Comparison of ENCODE assay signal across 26 cellular contexts in genomic region chr16:16051132-16051531, GRCh38.
DNase-seq lines count a peak whose midpoint lies in the region; ATAC-seq, FAIRE-seq and TF ChIP-seq lines count a peak whose summit lies in the region.
"Had no signal": no experiment of that assay in that cellular context is flagged by ENCODE, and none has a peak within 500 bp of the region (broad histone marks: within the 10 kb centered on the region; RNA-seq: fewer than 3 reads in every experiment).

No MANE protein-coding gene starts in this region.

- no TSS peak for BruUV-seq in HepG2 (replicated peaks; lab: Mats Ljungman, UMichigan)

- H3K27ac ChIP-seq in HepG2 (ENCODE audit: extremely low read length, insufficient read depth, low read length), result no peak overlapping the region
- H3K27ac ChIP-seq in right lobe of liver, result no peak overlapping the region
- peak overlapping the region in 3 of 4 donors; percentile 23 to 55 (median 49) for H3K27ac ChIP-seq in gastroesophageal sphincter
- H3K27ac ChIP-seq in thoracic aorta, result peak overlapping the region; percentile 37 to 50
- H3K27ac ChIP-seq: A549; BLaER1 treated with 17β-estradiol and CSF1 and Interleukin-3, amounts not matched to agents 10 nM and 100 nM; GM23248 had no signal

- intact Hi-C loops in HepG2 (cut with micrococcal nuclease; ENCODE audit: unreplicated experiment) (no loop called here), right lobe of liver (cut with DNase I) (no loop called here)

- no peak for FAIRE-seq in HepG2 (lab: Jason Lieb, UNC)
- FAIRE-seq: A549, D721Med, GM12878, GM19239 had no signal

- H3K9ac ChIP-seq in HepG2 (ENCODE audit: insufficient read depth, low read depth, low read length), result no peak overlapping the region
- H3K9ac ChIP-seq: BLaER1 treated with 17β-estradiol and CSF1 and Interleukin-3, amounts not matched to agents 10 nM and 100 nM; GM23248 had no signal

- no peak for TF ChIP-seq RAD21 in HepG2 (CRISPR knock-in tag; IDR thresholded peaks at IDR 0.05)

- TF ChIP-seq POLR2A in HepG2 (IDR thresholded peaks at IDR 0.05; ENCODE audit: insufficient read depth in 1 of 2, low read depth in 2 of 2, low read length in 2 of 2) (no peak), right lobe of liver (IDR thresholded peaks at IDR 0.05) (no peak), gastroesophageal sphincter (IDR thresholded peaks at IDR 0.05) (no peak)

- no peak for TF ChIP-seq CTCF in HepG2 (CRISPR knock-in tag; IDR thresholded peaks at IDR 0.05)
- TF ChIP-seq CTCF in right lobe of liver (IDR thresholded peaks at IDR 0.05), result no peak
- no peak for TF ChIP-seq CTCF in gastroesophageal sphincter (IDR thresholded peaks at IDR 0.05)
- no peak for TF ChIP-seq CTCF in thoracic aorta (IDR thresholded peaks at IDR 0.05)

- 96% methylated on average over 4 of the region's 4 CpGs for WGBS in HepG2 (ENCODE audit: low lambda C conversion rate)
- 89% methylated on average over 4 of the region's 4 CpGs for WGBS in right lobe of liver (ENCODE audit: insufficient coverage, low coverage, low lambda C conversion rate, missing lambda C conversion rate)
- 94 to 100% methylated on average over 2 to 3 of the region's 4 CpGs for WGBS in gastroesophageal sphincter (ENCODE audit: low coverage in 1 of 2), 2 donors

- no peak overlapping the region for H3K4me2 ChIP-seq in HepG2 (ENCODE audit: low read depth, low read length)
- H3K4me2 ChIP-seq: A549; BLaER1 treated with 17β-estradiol and CSF1 and Interleukin-3, amounts not matched to agents 10 nM and 100 nM had no signal

- CTCF ChIA-PET in HepG2 (lab: Yijun Ruan, JAX; ENCODE audit: low intra/inter-chr PET ratio, low total read pairs), result no interaction called here

- POLR2A ChIA-PET in HepG2 (lab: Yijun Ruan, JAX), result no interaction called here

- no peak overlapping the region for H3K4me3 ChIP-seq in HepG2 (replicated peaks in 1 of 3; ENCODE audit: insufficient read depth in 1 of 3, low read depth in 2 of 3, low read length in 3 of 3)
- no peak overlapping the region for H3K4me3 ChIP-seq in right lobe of liver
- H3K4me3 ChIP-seq in gastroesophageal sphincter, result no peak overlapping the region
- no peak overlapping the region for H3K4me3 ChIP-seq in thoracic aorta
- H3K4me3 ChIP-seq: A549; BLaER1 treated with 17β-estradiol and CSF1 and Interleukin-3, amounts not matched to agents 10 nM and 100 nM; GM12878; GM23248 had no signal

- TF ChIP-seq EP300 in HepG2 (IDR thresholded peaks at IDR 0.05; ENCODE audit: low read depth in 2 of 2, low read length in 2 of 2) (no peak), HepG2 (CRISPR knock-in tag; IDR thresholded peaks at IDR 0.05; ENCODE audit: borderline replicate concordance) (no peak), gastroesophageal sphincter (IDR thresholded peaks at IDR 0.05) (no peak)

- H3K36me3 ChIP-seq in HepG2 (replicated peaks in 1 of 2; ENCODE audit: control insufficient read depth in 1 of 2, insufficient read depth in 2 of 2, low read length in 2 of 2) (peaks cover 57 to 82% of the 10 kb centered on the region in 2 experiments), right lobe of liver (peaks cover 0 to 3% (median 0%) of the 10 kb centered on the region in 4 donors), gastroesophageal sphincter (peaks cover 0 to 98% of the 10 kb centered on the region in 2 donors), thoracic aorta (peaks cover 61% of the 10 kb centered on the region)

- H2AFZ ChIP-seq in HepG2 (ENCODE audit: low read length), result no peak overlapping the region
- H2AFZ ChIP-seq: GM23248 had no signal

- H3K4me1 ChIP-seq in HepG2 (ENCODE audit: insufficient read depth, low read length) (no peaks in the 10 kb centered on the region), right lobe of liver (no peaks in the 10 kb centered on the region), gastroesophageal sphincter (peaks cover 0 to 27% (median 0%) of the 10 kb centered on the region in 3 donors), thoracic aorta (ENCODE audit: control insufficient read depth in 1 of 2, low read depth in 2 of 2) (peaks cover 0 to 22% of the 10 kb centered on the region in 2 donors)
- H3K4me1 ChIP-seq: A549, BE2C had no signal

- DNase-seq in HepG2 (ENCODE audit: low spot score), result no peak
- no peak for DNase-seq in right lobe of liver
- no peak for DNase-seq in thoracic aorta (ENCODE audit: low spot score)
- DNase-seq in NOMO-1 treated with dmso at 0.1 percent for 144 hours (lab: John Stamatoyannopoulos, UW; ENCODE audit: unreplicated experiment), result no peak
- DNase-seq in NCI-H345 treated with DMSO at 0.1 percent for 48 hours (lab: John Stamatoyannopoulos, UW; ENCODE audit: unreplicated experiment), result no peak
- DNase-seq: 8988T; ACHN; AML-193; BE2C; CD4-positive, alpha-beta T cell; CD8-positive, alpha-beta memory T cell; DMS 273 treated with DMSO at 0.1 percent for 48 hours; DMS79; EL; GDM1; GM23248; H9; HFFc6 had no signal

- H3K27me3 ChIP-seq in HepG2 (ENCODE audit: control insufficient read depth in 1 of 2, insufficient read depth in 2 of 2, low read length in 2 of 2), result no peaks in the 10 kb centered on the region
- H3K27me3 ChIP-seq in right lobe of liver, result no peaks in the 10 kb centered on the region
- no peaks in the 10 kb centered on the region for H3K27me3 ChIP-seq in gastroesophageal sphincter
- H3K27me3 ChIP-seq in thoracic aorta (replicated peaks; ENCODE audit: insufficient read depth), result no peaks in the 10 kb centered on the region
- H3K27me3 ChIP-seq: BE2C; BLaER1 treated with 17β-estradiol and CSF1 and Interleukin-3, amounts not matched to agents 10 nM and 100 nM had no signal

- H3K9me3 ChIP-seq in HepG2 (ENCODE audit: low read length) (no peaks in the 10 kb centered on the region), right lobe of liver (no peaks in the 10 kb centered on the region), gastroesophageal sphincter (no peaks in the 10 kb centered on the region), thoracic aorta (no peaks in the 10 kb centered on the region)
- H3K9me3 ChIP-seq: A549; BE2C; BLaER1 treated with 17β-estradiol and CSF1 and Interleukin-3, amounts not matched to agents 10 nM and 100 nM had no signal

- H3K79me2 ChIP-seq in HepG2 (ENCODE audit: insufficient read depth, low read length), result no peaks in the 10 kb centered on the region

- H4K20me1 ChIP-seq in HepG2 (ENCODE audit: insufficient read depth, low read length), result no peaks in the 10 kb centered on the region

- in situ Hi-C loops in HepG2 (cut with HindIII; ENCODE audit: extremely low pct_ligation_motif_present, low pct_unique_long_range_greater_than_20kb), result no loop called here

- ATAC-seq in HepG2 (no peak), right lobe of liver (no peak), gastroesophageal sphincter (no peak), thoracic aorta (ENCODE audit: insufficient number of reproducible peaks, low FRiP score, low read depth) (no peak), HG03159 (IDR thresholded peaks at IDR 0.05; ENCODE audit: unreplicated experiment) (no peak)
- ATAC-seq: A549, GM12878, HCT116 had no signal

TF ChIP-seq in HepG2, 621 proteins besides CTCF, POLR2A, EP300 and RAD21:
- TF ChIP-seq BHLHE40 (IDR thresholded peaks at IDR 0.05; ENCODE audit: low read length), result no peak
- TF ChIP-seq, protein P1, sequence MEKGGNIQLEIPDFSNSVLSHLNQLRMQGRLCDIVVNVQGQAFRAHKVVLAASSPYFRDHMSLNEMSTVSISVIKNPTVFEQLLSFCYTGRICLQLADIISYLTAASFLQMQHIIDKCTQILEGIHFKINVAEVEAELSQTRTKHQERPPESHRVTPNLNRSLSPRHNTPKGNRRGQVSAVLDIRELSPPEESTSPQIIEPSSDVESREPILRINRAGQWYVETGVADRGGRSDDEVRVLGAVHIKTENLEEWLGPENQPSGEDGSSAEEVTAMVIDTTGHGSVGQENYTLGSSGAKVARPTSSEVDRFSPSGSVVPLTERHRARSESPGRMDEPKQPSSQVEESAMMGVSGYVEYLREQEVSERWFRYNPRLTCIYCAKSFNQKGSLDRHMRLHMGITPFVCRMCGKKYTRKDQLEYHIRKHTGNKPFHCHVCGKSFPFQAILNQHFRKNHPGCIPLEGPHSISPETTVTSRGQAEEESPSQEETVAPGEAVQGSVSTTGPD (CRISPR knock-in tag; IDR thresholded peaks at IDR 0.05), result no peak
- no peak for TF ChIP-seq ZBTB8A (CRISPR knock-in tag; IDR thresholded peaks at IDR 0.05; ENCODE audit: borderline replicate concordance, low read depth)
- TF ChIP-seq, protein P2, sequence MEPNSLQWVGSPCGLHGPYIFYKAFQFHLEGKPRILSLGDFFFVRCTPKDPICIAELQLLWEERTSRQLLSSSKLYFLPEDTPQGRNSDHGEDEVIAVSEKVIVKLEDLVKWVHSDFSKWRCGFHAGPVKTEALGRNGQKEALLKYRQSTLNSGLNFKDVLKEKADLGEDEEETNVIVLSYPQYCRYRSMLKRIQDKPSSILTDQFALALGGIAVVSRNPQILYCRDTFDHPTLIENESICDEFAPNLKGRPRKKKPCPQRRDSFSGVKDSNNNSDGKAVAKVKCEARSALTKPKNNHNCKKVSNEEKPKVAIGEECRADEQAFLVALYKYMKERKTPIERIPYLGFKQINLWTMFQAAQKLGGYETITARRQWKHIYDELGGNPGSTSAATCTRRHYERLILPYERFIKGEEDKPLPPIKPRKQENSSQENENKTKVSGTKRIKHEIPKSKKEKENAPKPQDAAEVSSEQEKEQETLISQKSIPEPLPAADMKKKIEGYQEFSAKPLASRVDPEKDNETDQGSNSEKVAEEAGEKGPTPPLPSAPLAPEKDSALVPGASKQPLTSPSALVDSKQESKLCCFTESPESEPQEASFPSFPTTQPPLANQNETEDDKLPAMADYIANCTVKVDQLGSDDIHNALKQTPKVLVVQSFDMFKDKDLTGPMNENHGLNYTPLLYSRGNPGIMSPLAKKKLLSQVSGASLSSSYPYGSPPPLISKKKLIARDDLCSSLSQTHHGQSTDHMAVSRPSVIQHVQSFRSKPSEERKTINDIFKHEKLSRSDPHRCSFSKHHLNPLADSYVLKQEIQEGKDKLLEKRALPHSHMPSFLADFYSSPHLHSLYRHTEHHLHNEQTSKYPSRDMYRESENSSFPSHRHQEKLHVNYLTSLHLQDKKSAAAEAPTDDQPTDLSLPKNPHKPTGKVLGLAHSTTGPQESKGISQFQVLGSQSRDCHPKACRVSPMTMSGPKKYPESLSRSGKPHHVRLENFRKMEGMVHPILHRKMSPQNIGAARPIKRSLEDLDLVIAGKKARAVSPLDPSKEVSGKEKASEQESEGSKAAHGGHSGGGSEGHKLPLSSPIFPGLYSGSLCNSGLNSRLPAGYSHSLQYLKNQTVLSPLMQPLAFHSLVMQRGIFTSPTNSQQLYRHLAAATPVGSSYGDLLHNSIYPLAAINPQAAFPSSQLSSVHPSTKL (CRISPR knock-in tag; IDR thresholded peaks at IDR 0.05), result no peak
- TF ChIP-seq MLLT10 (CRISPR knock-in tag; IDR thresholded peaks at IDR 0.05), result no peak
- peak; percentile 75 for TF ChIP-seq ZNF121 (CRISPR knock-in tag; IDR thresholded peaks at IDR 0.05)
- no peak for TF ChIP-seq ZMYM4 (CRISPR knock-in tag; IDR thresholded peaks at IDR 0.05)
- no peak for TF ChIP-seq ZNF747 (CRISPR knock-in tag; IDR thresholded peaks at IDR 0.05; ENCODE audit: borderline replicate concordance)

Comparison
In these comparisons a context has a peak if more than half of its experiments do, and no peak if none do; other contexts are left out.
1. H3K27ac ChIP-seq: peak in gastroesophageal sphincter (3 of 4) and thoracic aorta (2 of 2); none in HepG2 (single experiment) and right lobe of liver (0 of 3).